Comparison of ENCODE assay signal across 7 cellular contexts in genomic region chr2:231393149-231394131, GRCh38. TPM values are rescaled to one million over a fixed set of nuclear protein-coding genes. Genes with fewer than 3 reads are reported as not detected.
DNase-seq lines count a peak whose midpoint lies in the region; ATAC-seq and TF ChIP-seq lines count a peak whose summit lies in the region.

No MANE protein-coding gene starts in this region.

- peak; percentile 46 for DNase-seq in UCSD-AML1 (lab: John Stamatoyannopoulos, UW; ENCODE audit: unreplicated experiment)
- DNase-seq in left lung = peak in 1 of 2 donors; percentile 65
- DNase-seq in NCI-H2196 treated with DMSO at 0.1 percent for 48 hours (lab: John Stamatoyannopoulos, UW; ENCODE audit: unreplicated experiment) = no peak
- no peak for DNase-seq in NCI-H2029 treated with DMSO at 0.1 percent for 48 hours (lab: John Stamatoyannopoulos, UW)
- no peak for DNase-seq in gastrocnemius medialis

- intact Hi-C loops in left lung (cut with DNase I) (loop anchor here in 1 of 2 donors (10.0 kb wide), 1 partner anchor 99 kb away; no protein-coding TSS in a partner anchor), gastrocnemius medialis (cut with DNase I; ENCODE audit: low total_unique reads) (no loop called here)

- no peak overlapping the region for H3K4me3 ChIP-seq in left lung
- H3K4me3 ChIP-seq in gastrocnemius medialis = no peak overlapping the region

- peak; percentile 44 for ATAC-seq in GM18502 (IDR thresholded peaks at IDR 0.05; ENCODE audit: poor library complexity, unreplicated experiment)
- ATAC-seq in GM21825 (IDR thresholded peaks at IDR 0.05; ENCODE audit: unreplicated experiment) = peak; percentile 33
- ATAC-seq in left lung = peak; percentile 50
- no peak for ATAC-seq in gastrocnemius medialis

- H3K9me3 ChIP-seq in left lung (no peaks in the 10 kb centered on the region), gastrocnemius medialis (no peaks in the 10 kb centered on the region)

- peaks cover 6 to 42% of the 10 kb centered on the region in 2 donors for H3K4me1 ChIP-seq in left lung
- H3K4me1 ChIP-seq in gastrocnemius medialis = no peaks in the 10 kb centered on the region

- H3K36me3 ChIP-seq in left lung = peaks cover 0 to 7% of the 10 kb centered on the region in 2 donors
- H3K36me3 ChIP-seq in gastrocnemius medialis = no peaks in the 10 kb centered on the region

- TF ChIP-seq CTCF in left lung (IDR thresholded peaks at IDR 0.05) (no peak), gastrocnemius medialis (IDR thresholded peaks at IDR 0.05 in 4 of 5, conservative IDR thresholded peaks at IDR 0.05 in 1 of 5) (no peak)

- in situ Hi-C loops in gastrocnemius medialis (cut with MboI; ENCODE audit: low sequenced_read_pairs in 4 of 4) = no loop called here

- H3K27ac ChIP-seq in left lung (peak overlapping the region; percentile 60 to 80), gastrocnemius medialis (no peak overlapping the region)

- no peak for TF ChIP-seq POLR2A in gastrocnemius medialis (IDR thresholded peaks at IDR 0.05)

- H3K27me3 ChIP-seq in left lung = peaks cover 4 to 33% of the 10 kb centered on the region in 2 donors
- H3K27me3 ChIP-seq in gastrocnemius medialis = peaks cover 8 to 18% (median 17%) of the 10 kb centered on the region in 3 donors

RNA-seq across cellular contexts. Expression of gene B3GNT7, which starts 2.1 kb away (rescaled TPM):
- total RNA-seq in left lung (100 to 1,000 TPM in 1 of 2 donors, 10 to 100 TPM in 1; 32.6 to 107 TPM), gastrocnemius medialis (under 1 TPM; 0.10 to 0.60 (median 0.44) TPM)

Comparison
In these comparisons a context has a peak if more than half of its experiments do, and no peak if none do; other contexts are left out.
1. ATAC-seq: peak in GM18502 (single experiment), GM21825 (single experiment) and left lung (single experiment); none in gastrocnemius medialis (0 of 2).
2. H3K27ac ChIP-seq: peak in left lung (2 of 2); none in gastrocnemius medialis (0 of 4).
3. RNA of gene B3GNT7, which starts 2.1 kb away (total RNA-seq): 32.6 to 107 TPM in left lung; 0.10 to 0.60 TPM in gastrocnemius medialis; every median in the first group is over 10 times any median in the second.